In genomic region chr1:245835386-245835785, GRCh38 we compare ENCODE assay signal across 15 cellular contexts.
DNase-seq lines count a peak whose midpoint lies in the region; ATAC-seq, FAIRE-seq and TF ChIP-seq lines count a peak whose summit lies in the region.
"Had no signal": no experiment of that assay in that cellular context is flagged by ENCODE, and none has a peak within 500 bp of the region (broad histone marks: within the 10 kb centered on the region; RNA-seq: fewer than 3 reads in every experiment).

No MANE protein-coding gene starts in this region.

- FAIRE-seq in astrocyte (lab: Jason Lieb, UNC): no peak
- FAIRE-seq: A549, G401.6, GM12892, K562 had no signal

- peaks cover 21% of the 10 kb centered on the region for H3K4me1 Mint-ChIP-seq in astrocyte (ENCODE audit: low read depth, unreplicated experiment)
- H3K4me1 Mint-ChIP-seq in activated naive CD8-positive, alpha-beta T cell treated with anti-CD3 and anti-CD28 coated beads for 36 hours: peaks cover 2% of the 10 kb centered on the region

- ATAC-seq in HG02610 (IDR thresholded peaks at IDR 0.05; ENCODE audit: unreplicated experiment): no peak
- ATAC-seq: A549, K562 had no signal

- peak overlapping the region; percentile 34 for H3K27ac Mint-ChIP-seq in astrocyte (ENCODE audit: unreplicated experiment)
- no peak overlapping the region for H3K27ac Mint-ChIP-seq in activated naive CD8-positive, alpha-beta T cell treated with anti-CD3 and anti-CD28 coated beads for 36 hours
- H3K27ac Mint-ChIP-seq: CD4-positive, CD25-positive, alpha-beta regulatory T cell had no signal

- TF ChIP-seq CTCF in astrocyte (IDR thresholded peaks at IDR 0.05; ENCODE audit: insufficient read depth, low read depth, low read length): no peak
- TF ChIP-seq CTCF in fibroblast of the aortic adventitia (IDR thresholded peaks at IDR 0.05; ENCODE audit: insufficient read depth, low read length): no peak

- DNase-seq in EH (ENCODE audit: low read depth) (peak; percentile 26), astrocyte (ENCODE audit: low read depth) (no peak), fibroblast of the aortic adventitia (ENCODE audit: low read depth) (peak; percentile 41), DMS153 treated with DMSO at 0.1 percent for 48 hours (lab: John Stamatoyannopoulos, UW; ENCODE audit: unreplicated experiment) (no peak)
- DNase-seq in activated naive CD8-positive, alpha-beta T cell treated with anti-CD3 and anti-CD28 coated beads for 36 hours: no peak
- DNase-seq: CD4-positive, CD25-positive, alpha-beta regulatory T cell; GOT3 had no signal

- H3K9me3 ChIP-seq in astrocyte (ENCODE audit: insufficient read depth, low read depth, low read length): no peaks in the 10 kb centered on the region
- H3K9me3 ChIP-seq: A549, HAP-1 had no signal

- H3K4me2 ChIP-seq in astrocyte (ENCODE audit: low read length): no peak overlapping the region
- H3K4me2 ChIP-seq: A549; BLaER1 treated with 17β-estradiol and CSF1 and Interleukin-3, amounts not matched to agents 10 nM and 100 nM had no signal

- no peaks in the 10 kb centered on the region for H3K79me2 ChIP-seq in astrocyte (ENCODE audit: insufficient read depth, low read length)

- no peaks in the 10 kb centered on the region for H3K36me3 ChIP-seq in astrocyte (ENCODE audit: insufficient read depth, low read length)
- H3K36me3 ChIP-seq: HAP-1 had no signal

- H3K27me3 ChIP-seq in astrocyte (ENCODE audit: insufficient read depth, low read length): no peaks in the 10 kb centered on the region
- H3K27me3 ChIP-seq: BLaER1 treated with 17β-estradiol and CSF1 and Interleukin-3, amounts not matched to agents 10 nM and 100 nM had no signal

- H2AFZ ChIP-seq in astrocyte (ENCODE audit: low read depth, low read length): no peak overlapping the region

- H3K27me3 Mint-ChIP-seq in astrocyte (ENCODE audit: low read depth, unreplicated experiment): no peaks in the 10 kb centered on the region
- no peaks in the 10 kb centered on the region for H3K27me3 Mint-ChIP-seq in activated naive CD8-positive, alpha-beta T cell treated with anti-CD3 and anti-CD28 coated beads for 36 hours
- H3K27me3 Mint-ChIP-seq: CD4-positive, CD25-positive, alpha-beta regulatory T cell had no signal

- H4K20me1 ChIP-seq in astrocyte (ENCODE audit: insufficient read depth, low read length): no peaks in the 10 kb centered on the region
- H4K20me1 ChIP-seq: BLaER1 treated with 17β-estradiol and CSF1 and Interleukin-3, amounts not matched to agents 10 nM and 100 nM had no signal

- H3K36me3 Mint-ChIP-seq in astrocyte (ENCODE audit: low read depth, unreplicated experiment): peaks cover 17% of the 10 kb centered on the region
- peaks cover 23% of the 10 kb centered on the region for H3K36me3 Mint-ChIP-seq in activated naive CD8-positive, alpha-beta T cell treated with anti-CD3 and anti-CD28 coated beads for 36 hours

- peaks cover 6% of the 10 kb centered on the region for H3K4me1 ChIP-seq in astrocyte (ENCODE audit: insufficient read depth, low read length)
- H3K4me1 ChIP-seq: A549, HAP-1 had no signal

- no peak overlapping the region for H3K9ac ChIP-seq in astrocyte (ENCODE audit: low read length)
- H3K9ac ChIP-seq: BLaER1 treated with 17β-estradiol and CSF1 and Interleukin-3, amounts not matched to agents 10 nM and 100 nM had no signal

- H3K4me3 ChIP-seq in astrocyte (ENCODE audit: insufficient read depth, low read depth, low read length) (no peak overlapping the region), fibroblast of the aortic adventitia (ENCODE audit: low read depth, low read length) (no peak overlapping the region)
- H3K4me3 ChIP-seq: A549; BLaER1 treated with 17β-estradiol and CSF1 and Interleukin-3, amounts not matched to agents 10 nM and 100 nM; HAP-1; K562 had no signal

- H3K27ac ChIP-seq in astrocyte (ENCODE audit: low read depth, low read length): no peak overlapping the region
- H3K27ac ChIP-seq: A549; BLaER1 treated with 17β-estradiol and CSF1 and Interleukin-3, amounts not matched to agents 10 nM and 100 nM; HL-60 had no signal

- H3K9me3 Mint-ChIP-seq in astrocyte (ENCODE audit: unreplicated experiment): no peaks in the 10 kb centered on the region
- H3K9me3 Mint-ChIP-seq in activated naive CD8-positive, alpha-beta T cell treated with anti-CD3 and anti-CD28 coated beads for 36 hours: no peaks in the 10 kb centered on the region
- H3K9me3 Mint-ChIP-seq: CD4-positive, CD25-positive, alpha-beta regulatory T cell had no signal

- H3K4me3 Mint-ChIP-seq in astrocyte (ENCODE audit: unreplicated experiment): no peak overlapping the region
- no peak overlapping the region for H3K4me3 Mint-ChIP-seq in activated naive CD8-positive, alpha-beta T cell treated with anti-CD3 and anti-CD28 coated beads for 36 hours
- H3K4me3 Mint-ChIP-seq: CD4-positive, CD25-positive, alpha-beta regulatory T cell had no signal

Comparison
In these comparisons a context has a peak if more than half of its experiments do, and no peak if none do; other contexts are left out.
1. DNase-seq: peak in EH (single experiment) and fibroblast of the aortic adventitia (single experiment); none in astrocyte (single experiment), DMS153 treated with DMSO at 0.1 percent for 48 hours (single experiment) and activated naive CD8-positive, alpha-beta T cell treated with anti-CD3 and anti-CD28 coated beads for 36 hours (single experiment).